ENCODE assay signal across 1 cellular context in genomic region chr1:231603598-231604275, GRCh38.
TF ChIP-seq lines count a peak whose summit lies in the region.

No MANE protein-coding gene starts in this region.

TF ChIP-seq in K562, 482 proteins besides CTCF, POLR2A, EP300 and RAD21 (continued from another document and continues in another):
- TF ChIP-seq DEAF1 (CRISPR knock-in tag; IDR thresholded peaks at IDR 0.05) (peak; percentile 93), RBM25 (IDR thresholded peaks at IDR 0.05; ENCODE audit: low read depth, low read length, severe bottlenecking) (no peak), TEAD4 (IDR thresholded peaks at IDR 0.05; ENCODE audit: low read length) (no peak), TEAD4 (CRISPR knock-in tag; IDR thresholded peaks at IDR 0.05; ENCODE audit: borderline replicate concordance) (no peak), ZNF197 (CRISPR knock-in tag; IDR thresholded peaks at IDR 0.05; ENCODE audit: low read depth) (no peak), NELFE (IDR thresholded peaks at IDR 0.05; ENCODE audit: insufficient read depth, insufficient read length) (no peak), NFIX (CRISPR knock-in tag; IDR thresholded peaks at IDR 0.05; ENCODE audit: low read depth) (no peak), ZNF184 (CRISPR knock-in tag; IDR thresholded peaks at IDR 0.05) (no peak), ZHX1 (conservative IDR thresholded peaks at IDR 0.05; ENCODE audit: low read length) (no peak), SOX6 (IDR thresholded peaks at IDR 0.05) (0 out of 2 replicates have a peak, but pooled peaks have one; percentile 15), KDM5B (IDR thresholded peaks at IDR 0.05; ENCODE audit: insufficient replicate concordance, low read depth, low read length) (no peak), MAX (CRISPR knock-in tag; IDR thresholded peaks at IDR 0.05) (no peak), ZBTB9 (CRISPR knock-in tag; IDR thresholded peaks at IDR 0.05) (no peak), FOXA1 (IDR thresholded peaks at IDR 0.05; ENCODE audit: borderline replicate concordance) (no peak), FOXM1 (IDR thresholded peaks at IDR 0.05; ENCODE audit: low read depth) (peak; percentile 91), FOXM1 (CRISPR knock-in tag; IDR thresholded peaks at IDR 0.05; ENCODE audit: low read depth) (no peak), ARHGAP35 (IDR thresholded peaks at IDR 0.05; ENCODE audit: partially characterized antibody) (no peak), KLF10 (CRISPR knock-in tag; IDR thresholded peaks at IDR 0.05) (no peak), GATAD2B (IDR thresholded peaks at IDR 0.05; ENCODE audit: borderline replicate concordance) (no peak), MTA1 (IDR thresholded peaks at IDR 0.05; ENCODE audit: borderline replicate concordance) (no peak), ELK3 (CRISPR knock-in tag; IDR thresholded peaks at IDR 0.05) (no peak), ZNF57 (CRISPR knock-in tag; IDR thresholded peaks at IDR 0.05) (no peak), CTBP1 (IDR thresholded peaks at IDR 0.05; ENCODE audit: borderline replicate concordance) (peak; percentile 50; the same call in 1 of the 2 replicates), ATF3 (IDR thresholded peaks at IDR 0.05) (no peak), ATF3 (CRISPR knock-in tag; conservative IDR thresholded peaks at IDR 0.05) (no peak), BRD9 (IDR thresholded peaks at IDR 0.05; ENCODE audit: low read depth, partially characterized antibody) (peak; percentile 73), AFF4 (CRISPR knock-in tag; IDR thresholded peaks at IDR 0.05) (no peak), ZNF778 (CRISPR knock-in tag; IDR thresholded peaks at IDR 0.05) (no peak), ZSCAN29 (IDR thresholded peaks at IDR 0.05) (no peak), FUS (optimal IDR thresholded peaks at IDR 0.05; ENCODE audit: low read depth, low read length) (no peak), SMC3 (conservative IDR thresholded peaks at IDR 0.05; ENCODE audit: insufficient read depth, low read depth, low read length) (peak; percentile 61; the same call in 1 of the 2 replicates), CCAR2 (IDR thresholded peaks at IDR 0.05; ENCODE audit: low read depth, low read length) (no peak), ZNF280A (IDR thresholded peaks at IDR 0.05; ENCODE audit: low read depth, partially characterized antibody) (no peak), NKRF (IDR thresholded peaks at IDR 0.05; ENCODE audit: borderline replicate concordance) (peak; percentile 38; the same call in 1 of the 2 replicates), CBFA2T3 (IDR thresholded peaks at IDR 0.05) (no peak), HDAC1 (IDR thresholded peaks at IDR 0.05) (no peak), KDM2B (CRISPR knock-in tag; IDR thresholded peaks at IDR 0.05) (no peak), MITF (IDR thresholded peaks at IDR 0.05) (no peak), ZBTB26 (CRISPR knock-in tag; IDR thresholded peaks at IDR 0.05) (no peak), GTF3C2 (IDR thresholded peaks at IDR 0.05; ENCODE audit: borderline replicate concordance, extremely low read depth, insufficient read length) (no peak)
